24 cellular contexts compared by ENCODE assay signal in the genomic region with DNA sequence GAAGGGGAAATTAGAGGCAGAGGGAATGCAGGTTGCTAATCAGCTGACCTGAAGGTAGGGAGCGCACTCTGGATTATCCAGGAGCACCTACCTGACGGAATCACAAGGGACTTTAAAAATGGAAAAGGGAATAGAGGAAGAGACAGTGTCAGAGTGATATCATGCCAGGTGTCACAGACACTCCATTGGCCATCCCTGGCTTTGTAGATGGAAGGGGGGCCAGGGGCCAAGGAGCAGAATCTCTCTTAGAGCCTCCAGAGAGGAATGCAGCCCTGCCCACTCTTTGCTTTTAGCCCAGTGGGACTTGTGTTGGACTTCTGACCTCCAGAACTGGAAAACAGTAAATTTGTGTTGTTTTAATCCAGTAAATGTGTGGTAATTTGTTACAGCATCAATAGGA. TPM values are rescaled to one million over a fixed set of nuclear protein-coding genes. Genes with fewer than 3 reads are reported as not detected.
"Had no signal": no experiment of that assay in that cellular context is flagged by ENCODE, and none has a peak within 500 bp of the region (broad histone marks: within the 10 kb centered on the region; RNA-seq: fewer than 3 reads in every experiment).

No MANE protein-coding gene starts in this region.

- H2AFZ ChIP-seq: hepatocyte had no signal

- H3K27me3 ChIP-seq: body of pancreas, cardiac muscle cell, esophagus squamous epithelium, hepatocyte, sigmoid colon, tibial artery had no signal

- DNase-seq: activated CD4-positive, alpha-beta memory T cell treated with anti-CD3 and anti-CD28 coated beads, Interleukin-2, amount 10 ng/mL, durations not matched to agents 7 days and 5 days; activated CD4-positive, alpha-beta T cell treated with anti-CD3 and anti-CD28 coated beads, Interleukin-2, amount 10 ng/mL, durations not matched to agents 7 days and 5 days; activated CD4-positive, CD25-positive, alpha-beta regulatory T cell treated with anti-CD3 and anti-CD28 coated beads, Interleukin-2, amount 50 U/mL, for 72 hours; body of pancreas; cortex of kidney; esophagus squamous epithelium; left colon; lower lobe of right lung; mucosa of descending colon; small intestine; stimulated activated CD4-positive, alpha-beta T cell treated with anti-CD3 and anti-CD28 coated beads, Interleukin-4, amount 100 ng/mL, for 24 hours; stimulated activated naive CD8-positive, alpha-beta T cell treated with anti-CD3 and anti-CD28 coated beads, Interleukin-15, amount 100 ng/mL, for 72 hours; T-helper 17 cell; T1000; tibial artery had no signal

- H3K9me3 Mint-ChIP-seq: activated CD4-positive, alpha-beta memory T cell treated with anti-CD3 and anti-CD28 coated beads, Interleukin-2, amount 10 ng/mL, durations not matched to agents 7 days and 5 days; activated CD4-positive, alpha-beta T cell treated with anti-CD3 and anti-CD28 coated beads, Interleukin-2, amount 10 ng/mL, durations not matched to agents 7 days and 5 days; activated naive CD4-positive, alpha-beta T cell treated with anti-CD3 and anti-CD28 coated beads, Interleukin-2, amount 50 U/mL, for 72 hours; activated T-helper 2 cell treated with anti-CD3 and anti-CD28 coated beads, Interferon-gamma antibody, Interleukin-2, Interleukin-4, amounts not matched to agents 10 μg/mL and 5 μg/mL and 100 μg/mL, durations not matched to agents 14 hours and 24 hours and 36 hours; natural killer cell treated with Interleukin-12 subunit alpha and Interleukin-12 subunit beta and Interleukin-15 and Interleukin-18, amount 100 ng/mL, for 72 hours; stimulated activated effector memory CD8-positive, alpha-beta T cell treated with anti-CD3 and anti-CD28 coated beads, Interleukin-12 subunit alpha, Interleukin-12 subunit beta, amount 100 ng/mL, for 72 hours; stimulated activated naive CD8-positive, alpha-beta T cell treated with anti-CD3 and anti-CD28 coated beads, Interleukin-15, amount 100 ng/mL, for 72 hours had no signal

- H3K9me3 ChIP-seq: body of pancreas, esophagus squamous epithelium, lower lobe of right lung, mucosa of descending colon, neutrophil, sigmoid colon, tibial artery had no signal

- H3K27ac ChIP-seq: body of pancreas, hepatocyte, lower lobe of right lung, neutrophil had no signal

- H3K4me3 Mint-ChIP-seq: activated CD4-positive, alpha-beta memory T cell treated with anti-CD3 and anti-CD28 coated beads, Interleukin-2, amount 10 ng/mL, durations not matched to agents 7 days and 5 days; activated CD4-positive, alpha-beta T cell treated with anti-CD3 and anti-CD28 coated beads, Interleukin-2, amount 10 ng/mL, durations not matched to agents 7 days and 5 days; natural killer cell treated with Interleukin-12 subunit alpha and Interleukin-12 subunit beta and Interleukin-15 and Interleukin-18, amount 100 ng/mL, for 72 hours; stimulated activated effector memory CD8-positive, alpha-beta T cell treated with anti-CD3 and anti-CD28 coated beads, Interleukin-12 subunit alpha, Interleukin-12 subunit beta, amount 100 ng/mL, for 72 hours; stimulated activated naive CD8-positive, alpha-beta T cell treated with anti-CD3 and anti-CD28 coated beads, Interleukin-15, amount 100 ng/mL, for 72 hours; T-helper 17 cell had no signal

- H3K36me3 ChIP-seq: lower lobe of right lung, neutrophil, sigmoid colon had no signal

- H3K4me3 ChIP-seq: body of pancreas, cardiac muscle cell, esophagus squamous epithelium, hepatocyte, lower lobe of right lung, mucosa of descending colon, sigmoid colon, tibial artery had no signal

- H3K27ac Mint-ChIP-seq: activated CD4-positive, alpha-beta memory T cell treated with anti-CD3 and anti-CD28 coated beads, Interleukin-2, amount 10 ng/mL, durations not matched to agents 7 days and 5 days; activated CD4-positive, alpha-beta T cell treated with anti-CD3 and anti-CD28 coated beads, Interleukin-2, amount 10 ng/mL, durations not matched to agents 7 days and 5 days; activated naive CD4-positive, alpha-beta T cell treated with anti-CD3 and anti-CD28 coated beads, Interleukin-2, amount 50 U/mL, for 72 hours; activated T-helper 2 cell treated with anti-CD3 and anti-CD28 coated beads, Interferon-gamma antibody, Interleukin-2, Interleukin-4, amounts not matched to agents 10 μg/mL and 5 μg/mL and 100 μg/mL, durations not matched to agents 14 hours and 24 hours and 36 hours; natural killer cell treated with Interleukin-12 subunit alpha and Interleukin-12 subunit beta and Interleukin-15 and Interleukin-18, amount 100 ng/mL, for 72 hours; stimulated activated effector memory CD8-positive, alpha-beta T cell treated with anti-CD3 and anti-CD28 coated beads, Interleukin-12 subunit alpha, Interleukin-12 subunit beta, amount 100 ng/mL, for 72 hours; stimulated activated naive CD8-positive, alpha-beta T cell treated with anti-CD3 and anti-CD28 coated beads, Interleukin-15, amount 100 ng/mL, for 72 hours; T-helper 17 cell had no signal

- ATAC-seq: activated naive CD4-positive, alpha-beta T cell treated with anti-CD3 and anti-CD28 coated beads, Interleukin-2, amount 50 U/mL, for 72 hours; body of pancreas; left colon; lower lobe of right lung; mucosa of descending colon; natural killer cell treated with Interleukin-12 subunit alpha and Interleukin-12 subunit beta and Interleukin-15 and Interleukin-18, amount 100 ng/mL, for 72 hours; SK-N-SH treated with all-trans-retinoic acid at 6 μM for 48 hours; stimulated activated effector memory CD8-positive, alpha-beta T cell treated with anti-CD3 and anti-CD28 coated beads, Interleukin-12 subunit alpha, Interleukin-12 subunit beta, amount 100 ng/mL, for 72 hours; stimulated activated naive CD8-positive, alpha-beta T cell treated with anti-CD3 and anti-CD28 coated beads, Interleukin-15, amount 100 ng/mL, for 72 hours; T-helper 17 cell had no signal

- H3K27me3 Mint-ChIP-seq: activated CD4-positive, alpha-beta T cell treated with anti-CD3 and anti-CD28 coated beads, Interleukin-2, amount 10 ng/mL, durations not matched to agents 7 days and 5 days had no signal

- H3K36me3 Mint-ChIP-seq: activated naive CD4-positive, alpha-beta T cell treated with anti-CD3 and anti-CD28 coated beads, Interleukin-2, amount 50 U/mL, for 72 hours; natural killer cell treated with Interleukin-12 subunit alpha and Interleukin-12 subunit beta and Interleukin-15 and Interleukin-18, amount 100 ng/mL, for 72 hours had no signal

- H3K4me2 ChIP-seq: hepatocyte had no signal

RNA-seq across cellular contexts. Expression of a gene that starts 37.9 kb away (rescaled TPM):
- total RNA-seq: activated CD4-positive, alpha-beta memory T cell treated with anti-CD3 and anti-CD28 coated beads, Interleukin-2, amount 10 ng/mL, durations not matched to agents 7 days and 5 days; activated CD4-positive, alpha-beta T cell treated with anti-CD3 and anti-CD28 coated beads, Interleukin-2, amount 10 ng/mL, durations not matched to agents 7 days and 5 days; activated naive CD4-positive, alpha-beta T cell treated with anti-CD3 and anti-CD28 coated beads, Interleukin-2, amount 50 U/mL, for 72 hours; activated T-helper 2 cell treated with anti-CD3 and anti-CD28 coated beads, Interferon-gamma antibody, Interleukin-2, Interleukin-4, amounts not matched to agents 10 μg/mL and 5 μg/mL and 100 μg/mL, durations not matched to agents 14 hours and 24 hours and 36 hours; natural killer cell treated with Interleukin-12 subunit alpha and Interleukin-12 subunit beta and Interleukin-15 and Interleukin-18, amount 100 ng/mL, for 72 hours had no signal
